In genomic region chr7:128120976-128121490, GRCh38 we compare ENCODE assay signal across 17 cellular contexts.
"Had no signal": no experiment of that assay in that cellular context is flagged by ENCODE, and none has a peak within 500 bp of the region (broad histone marks: within the 10 kb centered on the region; RNA-seq: fewer than 3 reads in every experiment).

No MANE protein-coding gene starts in this region.

- H3K4me1 ChIP-seq: body of pancreas, colonic mucosa, esophagus squamous epithelium, prostate gland had no signal

- H3K4me3 ChIP-seq: body of pancreas, colonic mucosa, prostate gland had no signal

- DNase-seq: activated CD4-positive, alpha-beta T cell treated with anti-CD3 and anti-CD28 coated beads, Interleukin-2, amount 50 U/mL, for 4 hours; activated CD8-positive, alpha-beta memory T cell treated with anti-CD3 and anti-CD28 coated beads, Interleukin-2, amount 10 ng/mL, durations not matched to agents 7 days and 5 days; activated gamma-delta T cell; activated T-cell treated with anti-CD3 and anti-CD28 coated beads, Interleukin-2, amount 50 U/mL, for 24 hours; amygdala; body of pancreas; caudate nucleus; colonic mucosa; effector CD4-positive, alpha-beta T cell; esophagus squamous epithelium; hypothalamus; occipital lobe; stimulated activated CD4-positive, alpha-beta T cell treated with anti-CD3 and anti-CD28 coated beads, Interleukin-1b, Interleukin-23, amount 100 ng/mL, for 48 hours; stimulated activated naive CD8-positive, alpha-beta T cell treated with anti-CD3 and anti-CD28 coated beads, Interleukin-15, amount 100 ng/mL, for 72 hours; T-cell; T-helper 9 cell had no signal

- H3K27ac ChIP-seq: body of pancreas, colonic mucosa, esophagus squamous epithelium, prostate gland had no signal

- H3K27me3 ChIP-seq: body of pancreas, colonic mucosa had no signal

- H3K36me3 ChIP-seq: colonic mucosa, esophagus squamous epithelium, prostate gland had no signal

- H3K9me3 ChIP-seq: body of pancreas, colonic mucosa, esophagus squamous epithelium, prostate gland had no signal
